ENCODE assay signal across 16 cellular contexts in genomic region chr21:44332383-44332782, GRCh38. TPM values are rescaled to one million over a fixed set of nuclear protein-coding genes. Genes with fewer than 3 reads are reported as not detected.
DNase-seq lines count a peak whose midpoint lies in the region; ATAC-seq, FAIRE-seq and TF ChIP-seq lines count a peak whose summit lies in the region.
"Had no signal": no experiment of that assay in that cellular context is flagged by ENCODE, and none has a peak within 500 bp of the region (broad histone marks: within the 10 kb centered on the region; RNA-seq: fewer than 3 reads in every experiment).

No MANE protein-coding gene starts in this region.

- TF ChIP-seq RAD21 in HepG2 (CRISPR knock-in tag; IDR thresholded peaks at IDR 0.05): no peak

- H3K79me2 ChIP-seq in HepG2 (ENCODE audit: insufficient read depth, low read length): no peaks in the 10 kb centered on the region

- H3K27ac Mint-ChIP-seq in endodermal cell: no peak overlapping the region

- DNase-seq in HepG2 (ENCODE audit: low spot score) (no peak), right lobe of liver (no peak), NCI-H1694 treated with DMSO at 0.1 percent for 48 hours (lab: John Stamatoyannopoulos, UW) (peak; percentile 89), endodermal cell (no peak), mucosa of gallbladder (ENCODE audit: low spot score) (no peak), RPMI8226 (no peak)
- DNase-seq: NCI-H1092 treated with DMSO at 0.1 percent for 48 hours, NCI-H1930, NCI-H510A, SIG-M5 had no signal

- H3K9me3 ChIP-seq in HepG2 (ENCODE audit: low read length) (no peaks in the 10 kb centered on the region), right lobe of liver (no peaks in the 10 kb centered on the region), endodermal cell (ENCODE audit: control insufficient read depth, low read length) (no peaks in the 10 kb centered on the region)

- H3K9me3 Mint-ChIP-seq in endodermal cell: no peaks in the 10 kb centered on the region

- H3K4me1 ChIP-seq in HepG2 (ENCODE audit: insufficient read depth, low read length) (peaks cover 3% of the 10 kb centered on the region), right lobe of liver (no peaks in the 10 kb centered on the region), endodermal cell (ENCODE audit: control insufficient read depth, insufficient read depth, low read length) (no peaks in the 10 kb centered on the region)

- no peak overlapping the region for H3K4me3 Mint-ChIP-seq in endodermal cell

- H3K9ac ChIP-seq in HepG2 (ENCODE audit: insufficient read depth, low read depth, low read length) (no peak overlapping the region), endodermal cell (ENCODE audit: extremely low read depth, low read length, poor library complexity, severe bottlenecking) (no peak overlapping the region)
- H3K9ac ChIP-seq: KMS-11 had no signal

- BruUV-seq in HepG2 (replicated peaks; lab: Mats Ljungman, UMichigan): no TSS peak

- intact Hi-C loops in HepG2 (cut with micrococcal nuclease; ENCODE audit: unreplicated experiment) (no loop called here), right lobe of liver (cut with DNase I) (no loop called here)

- H3K27ac ChIP-seq in HepG2 (ENCODE audit: extremely low read length, insufficient read depth, low read length): no peak overlapping the region
- H3K27ac ChIP-seq in right lobe of liver: no peak overlapping the region
- H3K27ac ChIP-seq in endodermal cell (ENCODE audit: low read depth, low read length): no peak overlapping the region
- H3K27ac ChIP-seq: HL-60, KMS-11 had no signal

- TF ChIP-seq EP300 in HepG2 (IDR thresholded peaks at IDR 0.05; ENCODE audit: low read depth in 2 of 2, low read length in 2 of 2) (no peak), HepG2 (CRISPR knock-in tag; IDR thresholded peaks at IDR 0.05; ENCODE audit: borderline replicate concordance) (no peak)

- in situ Hi-C loops in HepG2 (cut with HindIII; ENCODE audit: extremely low pct_ligation_motif_present, low pct_unique_long_range_greater_than_20kb): no loop called here

- POLR2A ChIA-PET in HepG2 (lab: Yijun Ruan, JAX): no interaction called here

- no peak overlapping the region for H2AFZ ChIP-seq in HepG2 (ENCODE audit: low read length)

- H3K36me3 ChIP-seq in HepG2 (replicated peaks in 1 of 2; ENCODE audit: control insufficient read depth in 1 of 2, insufficient read depth in 2 of 2, low read length in 2 of 2): peaks cover 5 to 15% of the 10 kb centered on the region in 2 experiments; a peak in 4 of 5 replicates
- H3K36me3 ChIP-seq in right lobe of liver: no peaks in the 10 kb centered on the region
- H3K36me3 ChIP-seq in endodermal cell (ENCODE audit: control insufficient read depth, insufficient read depth, low read length): peaks cover 10% of the 10 kb centered on the region

- no peaks in the 10 kb centered on the region for H3K27me3 Mint-ChIP-seq in endodermal cell (ENCODE audit: insufficient read depth)

- peaks cover 9% of the 10 kb centered on the region for H3K36me3 Mint-ChIP-seq in endodermal cell (ENCODE audit: low read depth)

- ATAC-seq in HepG2 (0 out of 3 replicates have a peak, but pooled peaks have one; percentile 0), right lobe of liver (no peak), GM18502 (IDR thresholded peaks at IDR 0.05; ENCODE audit: poor library complexity, unreplicated experiment) (no peak), GM21367 (IDR thresholded peaks at IDR 0.05; ENCODE audit: unreplicated experiment) (no peak)

- peaks cover 5% of the 10 kb centered on the region for H3K4me1 Mint-ChIP-seq in endodermal cell

- H3K27me3 ChIP-seq in HepG2 (ENCODE audit: control insufficient read depth in 1 of 2, insufficient read depth in 2 of 2, low read length in 2 of 2) (no peaks in the 10 kb centered on the region), right lobe of liver (no peaks in the 10 kb centered on the region), endodermal cell (ENCODE audit: control insufficient read depth, insufficient read depth, low read length, poor library complexity, severe bottlenecking) (no peaks in the 10 kb centered on the region)

- CTCF ChIA-PET in HepG2 (lab: Yijun Ruan, JAX; ENCODE audit: low intra/inter-chr PET ratio, low total read pairs): no interaction called here

- H4K20me1 ChIP-seq in HepG2 (ENCODE audit: insufficient read depth, low read length): no peaks in the 10 kb centered on the region

- 98% methylated on average over 12 of the region's 17 CpGs for WGBS in HepG2 (ENCODE audit: low lambda C conversion rate)
- 97% methylated on average over 4 of the region's 17 CpGs for WGBS in right lobe of liver (ENCODE audit: insufficient coverage, low coverage, low lambda C conversion rate, missing lambda C conversion rate)
- WGBS in endodermal cell (ENCODE audit: insufficient coverage in 1 of 2, insufficient read length in 1 of 2), 2 experiments: 94 to 99% methylated on average over 17 of the region's 17 CpGs

- TF ChIP-seq CTCF in HepG2 (CRISPR knock-in tag; IDR thresholded peaks at IDR 0.05) (no peak), right lobe of liver (IDR thresholded peaks at IDR 0.05) (no peak), endodermal cell (conservative IDR thresholded peaks at IDR 0.05) (peak; percentile 47)

- TF ChIP-seq POLR2A in HepG2 (IDR thresholded peaks at IDR 0.05; ENCODE audit: insufficient read depth in 1 of 2, low read depth in 2 of 2, low read length in 2 of 2) (no peak), right lobe of liver (IDR thresholded peaks at IDR 0.05) (no peak)

- no peak for FAIRE-seq in HepG2 (lab: Jason Lieb, UNC)
- FAIRE-seq: A204.1 had no signal

- H3K4me2 ChIP-seq in HepG2 (ENCODE audit: low read depth, low read length): no peak overlapping the region
- H3K4me2 ChIP-seq: KMS-11 had no signal

- H3K4me3 ChIP-seq in HepG2 (replicated peaks in 1 of 3; ENCODE audit: insufficient read depth in 1 of 3, low read depth in 2 of 3, low read length in 3 of 3) (no peak overlapping the region), right lobe of liver (no peak overlapping the region), endodermal cell (ENCODE audit: low read length) (no peak overlapping the region)

RNA-seq across cellular contexts. Expression of gene CFAP410, which starts 6.8 kb away (rescaled TPM):
- total RNA-seq in HepG2 (2016; rRNA removed; fragmentation: Illumina TruSeq; extraction: Trizol) (13.1 and 20.1 TPM in 2 replicates), right lobe of liver (10 to 100 TPM in 4 of 6 experiments, 1 to 10 TPM in 2; 6.9 to 15.4 (median 13.1) TPM), endodermal cell (10 to 100 TPM; 33.1 to 35.7 TPM), mucosa of gallbladder (24.7 TPM)
- total RNA-seq in HepG2 (2016; cell fraction: cytosol; rRNA removed; fragmentation: Illumina TruSeq; extraction: Trizol; ENCODE audit: low read depth): 16.2 and 18.7 TPM in 2 replicates
- total RNA-seq in HepG2 (2016; cell fraction: insoluble cytoplasmic fraction; rRNA removed; fragmentation: Illumina TruSeq; extraction: Trizol): 11.7 and 23.2 TPM in 2 replicates
- total RNA-seq in HepG2 (2016; cell fraction: membrane; rRNA removed; fragmentation: Illumina TruSeq; extraction: Trizol): 22.7 and 31.0 TPM in 2 replicates
- total RNA-seq in HepG2 (2016; cell fraction: nucleus; rRNA removed; fragmentation: Illumina TruSeq; extraction: Trizol): 15.4 and 16.3 TPM in 2 replicates
- polyA plus RNA-seq in HepG2 (2011; rRNA removed): 8.0 and 13.1 TPM in 2 replicates
- 6.8 and 14.6 TPM in 2 replicates for polyA plus RNA-seq in HepG2 (2011; cell fraction: cytosol; rRNA removed)
- polyA plus RNA-seq in HepG2 (2011; cell fraction: nucleus; rRNA removed): 84.7 and 108 TPM in 2 replicates
- 7.4 and 9.9 TPM in 2 replicates for polyA plus RNA-seq in HepG2 (2012)
- polyA plus RNA-seq in HepG2 (2016; cell fraction: cytosol; fragmentation: Illumina TruSeq; extraction: Trizol; ENCODE audit: low read depth): 17.7 and 23.4 TPM in 2 replicates
- polyA plus RNA-seq in HepG2 (2016; cell fraction: insoluble cytoplasmic fraction; fragmentation: Illumina TruSeq; extraction: Trizol; ENCODE audit: low read depth): 12.0 and 13.3 TPM in 2 replicates
- 19.5 and 21.9 TPM in 2 replicates for polyA plus RNA-seq in HepG2 (2016; cell fraction: membrane; fragmentation: Illumina TruSeq; extraction: Trizol; ENCODE audit: low read depth)
- polyA plus RNA-seq in HepG2 (2016; cell fraction: nucleus; fragmentation: Illumina TruSeq; extraction: Trizol; ENCODE audit: insufficient read depth, low read depth): 26.7 and 31.2 TPM in 2 replicates
- 3.6 and 9.9 TPM in 2 replicates for polyA minus RNA-seq in HepG2 (2011; rRNA and poly(A)+ RNA removed; ENCODE audit: low replicate concordance)
- polyA minus RNA-seq in HepG2 (2011; cell fraction: cytosol; rRNA and poly(A)+ RNA removed): 3.6 and 4.5 TPM in 2 replicates
- 13.3 and 17.1 TPM in 2 replicates for polyA minus RNA-seq in HepG2 (2011; cell fraction: nucleus; rRNA and poly(A)+ RNA removed)
- polyA plus RNA-seq in endodermal cell (2013, experiment 1 of 2): 18.8 TPM
- polyA plus RNA-seq in endodermal cell (2013, experiment 2 of 2): 17.7 TPM

RNA-seq across cellular contexts. Expression of gene TRPM2, which starts 21.0 kb away (rescaled TPM):
- total RNA-seq in HepG2 (2016; rRNA removed; fragmentation: Illumina TruSeq; extraction: Trizol) (0.07 TPM in 1 of 2 replicates, not detected in the other), right lobe of liver (1 to 10 TPM in 4 of 6 experiments, under 1 TPM in 2; 0.92 to 2.0 (median 1.2) TPM), endodermal cell (10 to 100 TPM in 1 of 2 donors, 1 to 10 TPM in 1; 1.6 to 12.5 TPM), mucosa of gallbladder (13.8 TPM)
- total RNA-seq in HepG2 (2016; cell fraction: cytosol; rRNA removed; fragmentation: Illumina TruSeq; extraction: Trizol; ENCODE audit: low read depth): not detected in 2 replicates
- 0.09 TPM in 1 of 2 replicates, not detected in the other for total RNA-seq in HepG2 (2016; cell fraction: insoluble cytoplasmic fraction; rRNA removed; fragmentation: Illumina TruSeq; extraction: Trizol)
- total RNA-seq in HepG2 (2016; cell fraction: membrane; rRNA removed; fragmentation: Illumina TruSeq; extraction: Trizol): 0.14 TPM in 1 of 2 replicates, not detected in the other
- not detected in 2 replicates for total RNA-seq in HepG2 (2016; cell fraction: nucleus; rRNA removed; fragmentation: Illumina TruSeq; extraction: Trizol)
- polyA plus RNA-seq in HepG2 (2011; rRNA removed): 0.09 and 0.20 TPM in 2 replicates
- polyA plus RNA-seq in HepG2 (2011; cell fraction: cytosol; rRNA removed): 0.05 and 0.06 TPM in 2 replicates
- 0.37 and 0.55 TPM in 2 replicates for polyA plus RNA-seq in HepG2 (2011; cell fraction: nucleus; rRNA removed)
- polyA plus RNA-seq in HepG2 (2012): 0.27 and 0.31 TPM in 2 replicates
- 0.08 TPM in 1 of 2 replicates, not detected in the other for polyA plus RNA-seq in HepG2 (2016; cell fraction: cytosol; fragmentation: Illumina TruSeq; extraction: Trizol; ENCODE audit: low read depth)
- polyA plus RNA-seq in HepG2 (2016; cell fraction: insoluble cytoplasmic fraction; fragmentation: Illumina TruSeq; extraction: Trizol; ENCODE audit: low read depth): 0.14 TPM in 1 of 2 replicates, not detected in the other
- 0.18 TPM in 1 of 2 replicates, not detected in the other for polyA plus RNA-seq in HepG2 (2016; cell fraction: membrane; fragmentation: Illumina TruSeq; extraction: Trizol; ENCODE audit: low read depth)
- polyA plus RNA-seq in HepG2 (2016; cell fraction: nucleus; fragmentation: Illumina TruSeq; extraction: Trizol; ENCODE audit: insufficient read depth, low read depth): 0.11 and 0.37 TPM in 2 replicates
- 0.02 and 11.4 TPM in 2 replicates for polyA minus RNA-seq in HepG2 (2011; rRNA and poly(A)+ RNA removed; ENCODE audit: low replicate concordance)
- polyA minus RNA-seq in HepG2 (2011; cell fraction: cytosol; rRNA and poly(A)+ RNA removed): 0.70 TPM in 1 of 2 replicates, not detected in the other
- 0.26 and 0.50 TPM in 2 replicates for polyA minus RNA-seq in HepG2 (2011; cell fraction: nucleus; rRNA and poly(A)+ RNA removed)
- 0.36 TPM for polyA plus RNA-seq in endodermal cell (2013, experiment 1 of 2)
- 0.33 TPM for polyA plus RNA-seq in endodermal cell (2013, experiment 2 of 2)

RNA-seq across cellular contexts. Expression of gene PFKL, which starts 32.5 kb away (rescaled TPM):
- total RNA-seq in HepG2 (2016; rRNA removed; fragmentation: Illumina TruSeq; extraction: Trizol) (87.6 and 106 TPM in 2 replicates), right lobe of liver (10 to 100 TPM; 68.3 to 97.6 (median 73.7) TPM), endodermal cell (100 to 1,000 TPM; 195 to 198 TPM), mucosa of gallbladder (319 TPM)
- 13.9 and 14.6 TPM in 2 replicates for total RNA-seq in HepG2 (2016; cell fraction: cytosol; rRNA removed; fragmentation: Illumina TruSeq; extraction: Trizol; ENCODE audit: low read depth)
- total RNA-seq in HepG2 (2016; cell fraction: insoluble cytoplasmic fraction; rRNA removed; fragmentation: Illumina TruSeq; extraction: Trizol): 76.5 and 112 TPM in 2 replicates
- total RNA-seq in HepG2 (2016; cell fraction: membrane; rRNA removed; fragmentation: Illumina TruSeq; extraction: Trizol): 27.9 TPM in 2 replicates
- 51.1 and 56.0 TPM in 2 replicates for total RNA-seq in HepG2 (2016; cell fraction: nucleus; rRNA removed; fragmentation: Illumina TruSeq; extraction: Trizol)
- polyA plus RNA-seq in HepG2 (2011; rRNA removed): 92.8 and 113 TPM in 2 replicates
- 71.8 and 109 TPM in 2 replicates for polyA plus RNA-seq in HepG2 (2011; cell fraction: cytosol; rRNA removed)
- polyA plus RNA-seq in HepG2 (2011; cell fraction: nucleus; rRNA removed): 444 and 640 TPM in 2 replicates
- 83.1 and 108 TPM in 2 replicates for polyA plus RNA-seq in HepG2 (2012)
- polyA plus RNA-seq in HepG2 (2016; cell fraction: cytosol; fragmentation: Illumina TruSeq; extraction: Trizol; ENCODE audit: low read depth): 10.0 and 11.5 TPM in 2 replicates
- polyA plus RNA-seq in HepG2 (2016; cell fraction: insoluble cytoplasmic fraction; fragmentation: Illumina TruSeq; extraction: Trizol; ENCODE audit: low read depth): 69.5 and 87.4 TPM in 2 replicates
- polyA plus RNA-seq in HepG2 (2016; cell fraction: membrane; fragmentation: Illumina TruSeq; extraction: Trizol; ENCODE audit: low read depth): 16.7 and 19.2 TPM in 2 replicates
- 107 and 115 TPM in 2 replicates for polyA plus RNA-seq in HepG2 (2016; cell fraction: nucleus; fragmentation: Illumina TruSeq; extraction: Trizol; ENCODE audit: insufficient read depth, low read depth)
- polyA minus RNA-seq in HepG2 (2011; rRNA and poly(A)+ RNA removed; ENCODE audit: low replicate concordance): 90.7 and 203 TPM in 2 replicates
- polyA minus RNA-seq in HepG2 (2011; cell fraction: cytosol; rRNA and poly(A)+ RNA removed): 72.1 and 83.6 TPM in 2 replicates
- 51.9 and 52.8 TPM in 2 replicates for polyA minus RNA-seq in HepG2 (2011; cell fraction: nucleus; rRNA and poly(A)+ RNA removed)
- polyA plus RNA-seq in endodermal cell (2013, experiment 1 of 2): 97.2 TPM
- 95.3 TPM for polyA plus RNA-seq in endodermal cell (2013, experiment 2 of 2)

RNA-seq across cellular contexts. Expression of gene AIRE, which starts 46.7 kb away (rescaled TPM):
- total RNA-seq in HepG2 (2016; rRNA removed; fragmentation: Illumina TruSeq; extraction: Trizol): not detected in 2 replicates
- total RNA-seq in HepG2 (2016; cell fraction: cytosol; rRNA removed; fragmentation: Illumina TruSeq; extraction: Trizol; ENCODE audit: low read depth): not detected in 2 replicates
- not detected in 2 replicates for total RNA-seq in HepG2 (2016; cell fraction: insoluble cytoplasmic fraction; rRNA removed; fragmentation: Illumina TruSeq; extraction: Trizol)
- not detected in 2 replicates for total RNA-seq in HepG2 (2016; cell fraction: membrane; rRNA removed; fragmentation: Illumina TruSeq; extraction: Trizol)
- total RNA-seq in HepG2 (2016; cell fraction: nucleus; rRNA removed; fragmentation: Illumina TruSeq; extraction: Trizol): not detected in 2 replicates
- not detected in 2 replicates for polyA plus RNA-seq in HepG2 (2011; rRNA removed)
- polyA plus RNA-seq in HepG2 (2011; cell fraction: cytosol; rRNA removed): not detected in 2 replicates
- polyA plus RNA-seq in HepG2 (2011; cell fraction: nucleus; rRNA removed): not detected in 2 replicates
- not detected in 2 replicates for polyA plus RNA-seq in HepG2 (2012)
- polyA plus RNA-seq in HepG2 (2016; cell fraction: cytosol; fragmentation: Illumina TruSeq; extraction: Trizol; ENCODE audit: low read depth): not detected in 2 replicates
- not detected in 2 replicates for polyA plus RNA-seq in HepG2 (2016; cell fraction: insoluble cytoplasmic fraction; fragmentation: Illumina TruSeq; extraction: Trizol; ENCODE audit: low read depth)
- not detected in 2 replicates for polyA plus RNA-seq in HepG2 (2016; cell fraction: membrane; fragmentation: Illumina TruSeq; extraction: Trizol; ENCODE audit: low read depth)
- not detected in 2 replicates for polyA plus RNA-seq in HepG2 (2016; cell fraction: nucleus; fragmentation: Illumina TruSeq; extraction: Trizol; ENCODE audit: insufficient read depth, low read depth)
- 0.07 TPM in 1 of 2 replicates, not detected in the other for polyA minus RNA-seq in HepG2 (2011; rRNA and poly(A)+ RNA removed; ENCODE audit: low replicate concordance)
- not detected in 2 replicates for polyA minus RNA-seq in HepG2 (2011; cell fraction: cytosol; rRNA and poly(A)+ RNA removed)
- polyA minus RNA-seq in HepG2 (2011; cell fraction: nucleus; rRNA and poly(A)+ RNA removed): not detected in 2 replicates
- not detected for total RNA-seq in right lobe of liver
- total RNA-seq in endodermal cell: 1 to 10 TPM; 1.2 to 2.7 TPM
- polyA plus RNA-seq in endodermal cell (2013, experiment 1 of 2): 0.57 TPM
- 0.46 TPM for polyA plus RNA-seq in endodermal cell (2013, experiment 2 of 2)
- 0.17 TPM for total RNA-seq in mucosa of gallbladder
- total RNA-seq: MCF 10A had no signal
